Comparison of ENCODE assay signal across 12 cellular contexts in genomic region chr13:46385946-46386345, GRCh38. TPM values are rescaled to one million over a fixed set of nuclear protein-coding genes. Genes with fewer than 3 reads are reported as not detected.
DNase-seq lines count a peak whose midpoint lies in the region; ATAC-seq and FAIRE-seq lines count a peak whose summit lies in the region.
"Had no signal": no experiment of that assay in that cellular context is flagged by ENCODE, and none has a peak within 500 bp of the region (broad histone marks: within the 10 kb centered on the region; RNA-seq: fewer than 3 reads in every experiment).

No MANE protein-coding gene starts in this region.

- DNase-seq in activated CD4-positive, alpha-beta T cell treated with anti-CD3 and anti-CD28 coated beads, Interleukin-2, amount 10 ng/mL, durations not matched to agents 24 days and 14 days: no peak
- DNase-seq in activated CD4-positive, alpha-beta T cell treated with anti-CD3 and anti-CD28 coated beads, Interleukin-2, amount 50 U/mL, for 1 hour: no peak
- DNase-seq in SK-MEL-5 (ENCODE audit: low read depth, low spot score) (peak; percentile 24), AG08395 (ENCODE audit: low spot score) (no peak), urothelium cell line (ENCODE audit: low spot score) (no peak), NCI-H2081 treated with DMSO at 0.1 percent for 48 hours (lab: John Stamatoyannopoulos, UW) (no peak)
- DNase-seq in stimulated activated naive B cell treated with anti-CD40 and anti-IgM and Interleukin-4, amounts not matched to agents 10 μg/mL and 1 μg/mL and 100 μg/mL, for 72 hours: no peak
- DNase-seq: body of pancreas, NCI-H69 had no signal

- no peak for FAIRE-seq in urothelium cell line (lab: Jason Lieb, UNC)

- no peaks in the 10 kb centered on the region for H3K9me3 Mint-ChIP-seq in activated CD4-positive, alpha-beta T cell treated with anti-CD3 and anti-CD28 coated beads, Interleukin-2, amount 10 ng/mL, durations not matched to agents 24 days and 14 days
- peaks cover 2 to 4% of the 10 kb centered on the region in 2 donors for H3K9me3 Mint-ChIP-seq in stimulated activated naive B cell treated with anti-CD40 and anti-IgM and Interleukin-4, amounts not matched to agents 10 μg/mL and 1 μg/mL and 100 μg/mL, for 72 hours

- peak overlapping the region; percentile 34 for H3K4me3 Mint-ChIP-seq in activated CD4-positive, alpha-beta T cell treated with anti-CD3 and anti-CD28 coated beads, Interleukin-2, amount 10 ng/mL, durations not matched to agents 24 days and 14 days
- peak overlapping the region; percentile 95 to 96 for H3K4me3 Mint-ChIP-seq in stimulated activated naive B cell treated with anti-CD40 and anti-IgM and Interleukin-4, amounts not matched to agents 10 μg/mL and 1 μg/mL and 100 μg/mL, for 72 hours

- intact Hi-C loops in activated CD4-positive, alpha-beta T cell treated with anti-CD3 and anti-CD28 coated beads, Interleukin-2, amount 10 ng/mL, durations not matched to agents 24 days and 14 days (cut with micrococcal nuclease): loop anchor here (2.0 kb wide), 2 partner anchors 31 to 45 kb away; no protein-coding TSS in a partner anchor

- peaks cover 35% of the 10 kb centered on the region for H3K27me3 Mint-ChIP-seq in activated CD4-positive, alpha-beta T cell treated with anti-CD3 and anti-CD28 coated beads, Interleukin-2, amount 10 ng/mL, durations not matched to agents 24 days and 14 days
- no peaks in the 10 kb centered on the region for H3K27me3 Mint-ChIP-seq in stimulated activated naive B cell treated with anti-CD40 and anti-IgM and Interleukin-4, amounts not matched to agents 10 μg/mL and 1 μg/mL and 100 μg/mL, for 72 hours

- in situ Hi-C loops in SK-MEL-5 (cut with HindIII; ENCODE audit: low pct_unique_long_range_greater_than_20kb, low sequenced_read_pairs): no loop called here

- no peaks in the 10 kb centered on the region for H3K9me3 ChIP-seq in iPS-18c (ENCODE audit: control insufficient read depth, insufficient read depth, low read length)
- H3K9me3 ChIP-seq: body of pancreas had no signal

- no peak for ATAC-seq in stimulated activated naive B cell treated with anti-CD40 and anti-IgM and Interleukin-4, amounts not matched to agents 10 μg/mL and 1 μg/mL and 100 μg/mL, for 72 hours (replicated peaks)
- ATAC-seq: body of pancreas had no signal

- peaks cover 29% of the 10 kb centered on the region for H3K4me1 Mint-ChIP-seq in activated CD4-positive, alpha-beta T cell treated with anti-CD3 and anti-CD28 coated beads, Interleukin-2, amount 10 ng/mL, durations not matched to agents 24 days and 14 days
- peaks cover 38 to 63% of the 10 kb centered on the region in 2 donors for H3K4me1 Mint-ChIP-seq in stimulated activated naive B cell treated with anti-CD40 and anti-IgM and Interleukin-4, amounts not matched to agents 10 μg/mL and 1 μg/mL and 100 μg/mL, for 72 hours

- H3K36me3 Mint-ChIP-seq in activated CD4-positive, alpha-beta T cell treated with anti-CD3 and anti-CD28 coated beads, Interleukin-2, amount 10 ng/mL, durations not matched to agents 24 days and 14 days (ENCODE audit: low read depth): no peaks in the 10 kb centered on the region
- peaks cover 32 to 35% of the 10 kb centered on the region in 2 donors for H3K36me3 Mint-ChIP-seq in stimulated activated naive B cell treated with anti-CD40 and anti-IgM and Interleukin-4, amounts not matched to agents 10 μg/mL and 1 μg/mL and 100 μg/mL, for 72 hours

- peak overlapping the region; percentile 72; the same call in 1 of the 2 replicates for H3K4me3 ChIP-seq in iPS-18c (ENCODE audit: insufficient read depth, low read depth, low read length)

- no peak overlapping the region for H3K27ac Mint-ChIP-seq in activated CD4-positive, alpha-beta T cell treated with anti-CD3 and anti-CD28 coated beads, Interleukin-2, amount 10 ng/mL, durations not matched to agents 24 days and 14 days
- peak overlapping the region; percentile 94 for H3K27ac Mint-ChIP-seq in stimulated activated naive B cell treated with anti-CD40 and anti-IgM and Interleukin-4, amounts not matched to agents 10 μg/mL and 1 μg/mL and 100 μg/mL, for 72 hours

RNA-seq across cellular contexts. Expression of gene RUBCNL, which starts 1.1 kb away (rescaled TPM):
- total RNA-seq in activated CD4-positive, alpha-beta T cell treated with anti-CD3 and anti-CD28 coated beads, Interleukin-2, amount 10 ng/mL, durations not matched to agents 24 days and 14 days: 1.5 TPM in 2 replicates
- total RNA-seq in SK-MEL-5 (2014; rRNA removed; shearing (Covaris generic)): 12.4 and 17.7 TPM in 2 replicates
- 9.8 and 10.0 TPM in 2 replicates for polyA plus RNA-seq in SK-MEL-5 (2015; cell fraction: cytosol; rRNA removed)
- 45.7 and 48.7 TPM in 2 replicates for polyA plus RNA-seq in SK-MEL-5 (2015; cell fraction: nucleus; rRNA removed)
- total RNA-seq: glomerular endothelial cell, pulmonary artery endothelial cell had no signal
